1 cellular context compared by ENCODE assay signal in genomic region chr9:93459432-93459847, GRCh38.
TF ChIP-seq lines count a peak whose summit lies in the region.

No MANE protein-coding gene starts in this region.

TF ChIP-seq in GM23338, 12 proteins besides CTCF, POLR2A, EP300 and RAD21 (continued from another document):
- TF ChIP-seq ZNF114 (CRISPR knock-in tag; IDR thresholded peaks at IDR 0.05) (no peak), EZH2phosphoT487 (IDR thresholded peaks at IDR 0.05; ENCODE audit: unreplicated experiment) (no peak), CREB1 (CRISPR knock-in tag; IDR thresholded peaks at IDR 0.05; ENCODE audit: low read depth) (no peak), EZH2 (IDR thresholded peaks at IDR 0.05; ENCODE audit: low read depth, unreplicated experiment) (no peak), ZNF462 (CRISPR knock-in tag; IDR thresholded peaks at IDR 0.05) (no peak), JUNB (IDR thresholded peaks at IDR 0.05; ENCODE audit: unreplicated experiment) (no peak)
